In genomic region chr1:207644852-207645631, GRCh38 we compare ENCODE assay signal across 1 cellular context.
TF ChIP-seq lines count a peak whose summit lies in the region.

Gene CR1L (plus strand): TSS chr1:207645133. CDS start chr1:207645234, 101 bp downstream.

TF ChIP-seq in K562, 482 proteins besides CTCF, POLR2A, EP300 and RAD21 (continued from another document and continues in another):
- TF ChIP-seq USF1 (CRISPR knock-in tag; IDR thresholded peaks at IDR 0.05) = peak; percentile 70
- TF ChIP-seq PHF20 (IDR thresholded peaks at IDR 0.05; ENCODE audit: partially characterized antibody) = no peak
- no peak for TF ChIP-seq ZNF512 (tag; IDR thresholded peaks at IDR 0.05)
- no peak for TF ChIP-seq DLX4 (CRISPR knock-in tag; IDR thresholded peaks at IDR 0.05)
- peak; percentile 55 for TF ChIP-seq ZBTB7A (IDR thresholded peaks at IDR 0.05; ENCODE audit: borderline replicate concordance, control insufficient read depth, low read depth, low read length)
- TF ChIP-seq ZNF764 (CRISPR knock-in tag; IDR thresholded peaks at IDR 0.05; ENCODE audit: low read depth) = no peak
- peak; percentile 73 for TF ChIP-seq FOS (IDR thresholded peaks at IDR 0.05; ENCODE audit: extremely low read depth, insufficient read length)
- TF ChIP-seq MAX (CRISPR knock-in tag; IDR thresholded peaks at IDR 0.05) = peak; percentile 86
- TF ChIP-seq CBFA2T3 (IDR thresholded peaks at IDR 0.05) = peak; percentile 79
- TF ChIP-seq ZBTB49 (CRISPR knock-in tag; IDR thresholded peaks at IDR 0.05; ENCODE audit: borderline replicate concordance) = 0 out of 2 replicates have a peak, but pooled peaks have one; percentile 52
- TF ChIP-seq MTF1 (CRISPR knock-in tag; IDR thresholded peaks at IDR 0.05; ENCODE audit: borderline replicate concordance) = no peak
- peak; percentile 16; the same call in 1 of the 2 replicates for TF ChIP-seq DNMT1 (IDR thresholded peaks at IDR 0.05)
- TF ChIP-seq MXI1 (IDR thresholded peaks at IDR 0.05; ENCODE audit: low read depth, low read length) = peak; percentile 82
- no peak for TF ChIP-seq ZNF212 (CRISPR knock-in tag; IDR thresholded peaks at IDR 0.05)
- peak; percentile 66 for TF ChIP-seq MBD2 (IDR thresholded peaks at IDR 0.05; ENCODE audit: borderline replicate concordance, low read depth)
- no peak for TF ChIP-seq NR3C1 (CRISPR knock-in tag; IDR thresholded peaks at IDR 0.05)
- no peak for TF ChIP-seq ZNF407 (IDR thresholded peaks at IDR 0.05; ENCODE audit: low read depth)
- TF ChIP-seq PHF21A (IDR thresholded peaks at IDR 0.05; ENCODE audit: borderline replicate concordance, low read depth) = peak; percentile 57; the same call in 1 of the 2 replicates
- TF ChIP-seq MITF (IDR thresholded peaks at IDR 0.05) = peak; percentile 61; the same call in 1 of the 2 replicates
- no peak for TF ChIP-seq ZNF586 (CRISPR knock-in tag; conservative IDR thresholded peaks at IDR 0.05)
- TF ChIP-seq ZNF589 (CRISPR knock-in tag; IDR thresholded peaks at IDR 0.05; ENCODE audit: low read depth) = no peak
- TF ChIP-seq PCBP1 (IDR thresholded peaks at IDR 0.05; ENCODE audit: low read depth, low read length, poor library complexity, severe bottlenecking) = peak; percentile 47
- TF ChIP-seq ZBED1 (IDR thresholded peaks at IDR 0.05) = 0 out of 2 replicates have a peak, but pooled peaks have one; percentile 73
- TF ChIP-seq HMG20B (CRISPR knock-in tag; IDR thresholded peaks at IDR 0.05) = no peak
- no peak for TF ChIP-seq ATF1 (CRISPR knock-in tag; IDR thresholded peaks at IDR 0.05)
- peak; percentile 84 for TF ChIP-seq ATF1 (tag; IDR thresholded peaks at IDR 0.05)
- TF ChIP-seq ZFP30 (CRISPR knock-in tag; IDR thresholded peaks at IDR 0.05; ENCODE audit: borderline replicate concordance) = no peak
- TF ChIP-seq CTCFL (IDR thresholded peaks at IDR 0.05; ENCODE audit: borderline replicate concordance, insufficient read depth, low read depth, low read length, poor library complexity, severe bottlenecking) = no peak
- TF ChIP-seq THAP12 (CRISPR knock-in tag; IDR thresholded peaks at IDR 0.05) = peak; percentile 53; the same call in 1 of the 2 replicates
- TF ChIP-seq IRF1 (CRISPR knock-in tag; IDR thresholded peaks at IDR 0.05; ENCODE audit: borderline replicate concordance) = peak; percentile 91; the same call in 1 of the 2 replicates
- TF ChIP-seq EP400 (IDR thresholded peaks at IDR 0.05) = peak; percentile 56
- peak; percentile 30; the same call in 1 of the 2 replicates for TF ChIP-seq FOXJ3 (CRISPR knock-in tag; IDR thresholded peaks at IDR 0.05)
- peak; percentile 66; the same call in 1 of the 2 replicates for TF ChIP-seq RB1 (IDR thresholded peaks at IDR 0.05; ENCODE audit: low read depth)
- no peak for TF ChIP-seq HSF4 (CRISPR knock-in tag; IDR thresholded peaks at IDR 0.05; ENCODE audit: borderline replicate concordance)
- TF ChIP-seq SAFB (IDR thresholded peaks at IDR 0.05; ENCODE audit: borderline replicate concordance, low read depth, low read length) = peak; percentile 49; the same call in 1 of the 2 replicates
- TF ChIP-seq KDM5B (IDR thresholded peaks at IDR 0.05; ENCODE audit: insufficient replicate concordance, low read depth, low read length) = peak; percentile 66
